ENCODE assay signal across 2 cellular contexts in the genomic region with DNA sequence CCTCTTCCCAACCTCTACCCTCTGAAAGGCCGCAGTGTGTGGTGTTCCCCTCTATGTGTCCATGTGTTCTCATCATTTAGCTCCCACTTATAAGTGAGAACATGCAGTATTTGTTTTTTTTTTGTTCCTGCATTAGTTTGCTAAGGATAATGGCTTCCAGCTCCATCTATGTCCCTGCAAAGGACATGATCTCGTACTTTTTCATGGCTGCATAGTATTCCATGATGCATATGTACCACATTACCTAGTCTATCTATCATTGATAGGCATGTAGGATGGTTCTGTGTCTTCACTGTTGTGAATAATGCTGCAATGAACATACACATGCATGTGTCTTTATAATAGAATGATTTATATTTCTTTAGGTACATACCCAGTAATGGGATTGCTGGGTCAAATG. TPM values are rescaled to one million over a fixed set of nuclear protein-coding genes. Genes with fewer than 3 reads are reported as not detected.
"Had no signal": no experiment of that assay in that cellular context is flagged by ENCODE, and none has a peak within 500 bp of the region (broad histone marks: within the 10 kb centered on the region; RNA-seq: fewer than 3 reads in every experiment).

No MANE protein-coding gene starts in this region.

RNA-seq across cellular contexts. Expression of a gene that starts 58.4 kb away (rescaled TPM):
- total RNA-seq: G401, GM12878 had no signal
- polyA plus RNA-seq: GM12878 had no signal
